Comparison of ENCODE assay signal across 24 cellular contexts in genomic region chr3:42106646-42107045, GRCh38. TPM values are rescaled to one million over a fixed set of nuclear protein-coding genes. Genes with fewer than 3 reads are reported as not detected.
DNase-seq lines count a peak whose midpoint lies in the region; ATAC-seq and TF ChIP-seq lines count a peak whose summit lies in the region.
"Had no signal": no experiment of that assay in that cellular context is flagged by ENCODE, and none has a peak within 500 bp of the region (broad histone marks: within the 10 kb centered on the region; RNA-seq: fewer than 3 reads in every experiment).

No MANE protein-coding gene starts in this region.

- TF ChIP-seq CTCF in left ventricle myocardium inferior (IDR thresholded peaks at IDR 0.05; ENCODE audit: borderline replicate concordance) (no peak), fibroblast of pulmonary artery (IDR thresholded peaks at IDR 0.05; ENCODE audit: low read length, missing control alignments) (no peak), sigmoid colon (IDR thresholded peaks at IDR 0.05) (no peak)

- H3K4me3 ChIP-seq in left ventricle myocardium inferior (no peak overlapping the region), fibroblast of pulmonary artery (replicated peaks; ENCODE audit: low read depth, low read length) (no peak overlapping the region), subcutaneous abdominal adipose tissue (ENCODE audit: low read depth in 1 of 5, low read length in 5 of 5) (no peak overlapping the region), sigmoid colon (no peak overlapping the region)
- H3K4me3 ChIP-seq: MG63 had no signal

- H3K4me1 ChIP-seq in left ventricle myocardium inferior = peaks cover 60% of the 10 kb centered on the region
- H3K4me1 ChIP-seq in subcutaneous abdominal adipose tissue (ENCODE audit: control insufficient read depth in 5 of 5, insufficient read depth in 5 of 5, low read length in 5 of 5) = peaks cover under 1 to 20% (median 17%) of the 10 kb centered on the region in 5 donors
- peaks cover 0 to 14% (median 6%) of the 10 kb centered on the region in 4 donors for H3K4me1 ChIP-seq in sigmoid colon

- H3K36me3 ChIP-seq in left ventricle myocardium inferior = peaks cover 15% of the 10 kb centered on the region
- H3K36me3 ChIP-seq in subcutaneous abdominal adipose tissue (ENCODE audit: control insufficient read depth in 5 of 5, insufficient read depth in 5 of 5, low read length in 5 of 5) = peaks cover 0 to 11% (median 0%) of the 10 kb centered on the region in 5 donors
- peaks cover 0 to 11% (median 0%) of the 10 kb centered on the region in 4 donors for H3K36me3 ChIP-seq in sigmoid colon

- H3K27me3 ChIP-seq in left ventricle myocardium inferior (ENCODE audit: low read depth) (no peaks in the 10 kb centered on the region), subcutaneous abdominal adipose tissue (ENCODE audit: control insufficient read depth in 5 of 5, insufficient read depth in 4 of 5, low read length in 5 of 5) (no peaks in the 10 kb centered on the region), sigmoid colon (no peaks in the 10 kb centered on the region)
- H3K27me3 ChIP-seq: MG63 had no signal

- TF ChIP-seq POLR2A in sigmoid colon (IDR thresholded peaks at IDR 0.05) = no peak

- TF ChIP-seq EP300 in sigmoid colon (IDR thresholded peaks at IDR 0.05) = no peak

- no peak overlapping the region for H3K9ac ChIP-seq in subcutaneous abdominal adipose tissue (ENCODE audit: low read length in 5 of 5)

- intact Hi-C loops in left ventricle myocardium inferior (cut with micrococcal nuclease) (no loop called here), left ventricle myocardium superior (cut with micrococcal nuclease) (loop anchor here (10.0 kb wide), 1 partner anchor 212 kb away; no protein-coding TSS in a partner anchor), sigmoid colon (cut with DNase I) (loop anchor here (10.0 kb wide), 1 partner anchor 1532 kb away; no protein-coding TSS in a partner anchor)

- H3K9me3 ChIP-seq in left ventricle myocardium inferior (replicated peaks) (no peaks in the 10 kb centered on the region), subcutaneous abdominal adipose tissue (ENCODE audit: control insufficient read depth in 5 of 5, low read length in 5 of 5) (no peaks in the 10 kb centered on the region), sigmoid colon (no peaks in the 10 kb centered on the region)
- H3K9me3 ChIP-seq: MG63 had no signal

- no peak for ATAC-seq in left ventricle myocardium superior
- no peak for ATAC-seq in GM19035 (IDR thresholded peaks at IDR 0.05; ENCODE audit: unreplicated experiment)

- DNase-seq in left ventricle myocardium inferior (no peak), left ventricle myocardium superior (no peak), fibroblast of pulmonary artery (ENCODE audit: low read depth) (peak; percentile 35), lung microvascular endothelial cell (ENCODE audit: low read depth in 2 of 2) (peak; percentile 76 to 86), sigmoid colon (no peak)
- DNase-seq in stimulated activated CD4-positive, alpha-beta T cell treated with anti-CD3 and anti-CD28 coated beads, Interleukin-12 subunit alpha, Interleukin-12 subunit beta, amount 100 ng/mL, for 4 hours = no peak
- DNase-seq: Calu3; DMS79 treated with DMSO at 0.1 percent for 48 hours; GF-D8; HCEC 1CT; IMR-90; KG1; MG63; NCI-H1105 treated with DMSO at 0.1 percent for 48 hours; NCI-H146; NCI-H1930; NCI-H446 treated with DMSO at 0.1 percent for 48 hours; NCI-H526; NCI-H82; NK-92 treated with Interleukin-12 subunit alpha and Interleukin-12 subunit beta, amount 100 ng/mL, for 24 hours; RPMI8226; SHP77 treated with DMSO at 0.1 percent for 48 hours had no signal

- H3K27ac ChIP-seq in left ventricle myocardium inferior (replicated peaks) = peak overlapping the region; percentile 83
- peak overlapping the region; percentile 41 for H3K27ac ChIP-seq in subcutaneous abdominal adipose tissue (ENCODE audit: low read depth, low read length)
- no peak overlapping the region for H3K27ac ChIP-seq in sigmoid colon

RNA-seq across cellular contexts. Expression of gene TRAK1, which starts 15.5 kb away (rescaled TPM):
- 264 TPM for total RNA-seq in left ventricle myocardium inferior
- 323 TPM for total RNA-seq in left ventricle myocardium superior
- 21.2 and 32.0 TPM in 2 replicates for total RNA-seq in lung microvascular endothelial cell
- total RNA-seq in sigmoid colon = 10 to 100 TPM; 17.6 to 42.7 (median 27.2) TPM
- 10 to 100 TPM; 31.8 to 39.5 (median 37.9) TPM for polyA plus RNA-seq in sigmoid colon

Comparison
In these comparisons a context has a peak if more than half of its experiments do, and no peak if none do; other contexts are left out.
1. DNase-seq: peak in fibroblast of pulmonary artery (single experiment) and lung microvascular endothelial cell (2 of 2); none in left ventricle myocardium inferior (single experiment), left ventricle myocardium superior (single experiment), sigmoid colon (single experiment) and stimulated activated CD4-positive, alpha-beta T cell treated with anti-CD3 and anti-CD28 coated beads, Interleukin-12 subunit alpha, Interleukin-12 subunit beta, amount 100 ng/mL, for 4 hours (single experiment).
2. H3K27ac ChIP-seq: peak in left ventricle myocardium inferior (single experiment) and subcutaneous abdominal adipose tissue (single experiment); none in sigmoid colon (0 of 4).